Comparison of ENCODE assay signal across 8 cellular contexts in the genomic region with DNA sequence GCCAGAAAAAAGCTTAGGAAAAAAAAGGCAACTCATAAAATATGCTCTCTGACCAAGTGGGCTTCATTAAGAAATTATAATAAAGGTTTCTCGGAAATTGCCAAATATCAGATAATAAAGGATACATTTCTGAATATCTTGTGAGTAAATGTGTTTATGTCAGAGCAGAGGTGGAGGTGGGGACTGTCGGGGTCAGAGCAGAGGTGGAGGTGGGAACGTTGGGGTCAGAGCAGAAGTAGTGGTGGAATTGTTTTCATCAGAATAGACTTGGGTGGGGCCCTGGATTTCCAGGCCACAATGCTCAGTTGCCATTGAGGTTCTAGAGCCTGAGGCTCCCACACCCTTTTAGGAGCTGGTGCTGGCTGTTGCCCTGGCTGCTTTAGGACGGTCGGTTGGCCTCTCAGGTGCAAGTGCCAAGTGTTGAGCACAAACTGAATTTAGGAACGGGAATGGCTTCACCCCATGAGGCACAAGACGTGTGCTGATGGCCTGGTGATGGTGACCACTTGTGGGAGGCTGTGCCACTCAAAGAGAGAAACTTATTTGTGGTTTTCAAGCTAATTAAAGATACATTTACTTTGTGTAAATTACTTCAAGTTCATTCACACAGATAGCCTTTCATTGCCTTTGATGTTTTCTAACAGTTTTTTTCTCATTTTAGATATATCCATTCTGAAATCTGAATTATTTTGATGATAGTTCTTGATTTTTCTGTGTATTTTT.
DNase-seq lines count a peak whose midpoint lies in the region; ATAC-seq and TF ChIP-seq lines count a peak whose summit lies in the region.

No MANE protein-coding gene starts in this region.

- no peaks in the 10 kb centered on the region for H3K9me3 ChIP-seq in SJSA1 (replicated peaks)

- DNase-seq in Daoy (ENCODE audit: low read depth), result peak; percentile 37
- peak; percentile 60 for DNase-seq in H7
- peak; percentile 45 to 85 for DNase-seq in SJSA1 (ENCODE audit: low read depth in 1 of 2, low spot score in 2 of 2)
- DNase-seq in omental fat pad (ENCODE audit: low spot score), result no peak
- no peak for DNase-seq in NCI-H510A treated with DMSO at 0.1 percent for 48 hours (lab: John Stamatoyannopoulos, UW)
- no peak for DNase-seq in NCI-H1694 treated with DMSO at 0.1 percent for 48 hours (lab: John Stamatoyannopoulos, UW)

- ATAC-seq in esophagus mucosa, result peak; percentile 93
- peak; percentile 99 for ATAC-seq in omental fat pad (ENCODE audit: low FRiP score)
- no peak for ATAC-seq in GM18870 (IDR thresholded peaks at IDR 0.05; ENCODE audit: unreplicated experiment)

- no peak overlapping the region for H3K27ac ChIP-seq in SJSA1

- TF ChIP-seq CTCF in omental fat pad (IDR thresholded peaks at IDR 0.05), result no peak

- H3K4me1 ChIP-seq in SJSA1 (replicated peaks), result peaks cover 3% of the 10 kb centered on the region

- H3K27me3 ChIP-seq in H7 (ENCODE audit: control insufficient read depth, insufficient read depth, low read length) (no peaks in the 10 kb centered on the region), SJSA1 (replicated peaks) (no peaks in the 10 kb centered on the region)

- H3K36me3 ChIP-seq in H7 (replicated peaks; ENCODE audit: control insufficient read depth, insufficient read depth, low read length) (no peaks in the 10 kb centered on the region), SJSA1 (no peaks in the 10 kb centered on the region)

- H3K4me3 ChIP-seq in H7 (ENCODE audit: insufficient read depth, low read depth, low read length), result no peak overlapping the region
- H3K4me3 ChIP-seq in SJSA1, result no peak overlapping the region

Comparison
In these comparisons a context has a peak if more than half of its experiments do, and no peak if none do; other contexts are left out.
1. DNase-seq: peak in Daoy (single experiment), H7 (single experiment) and SJSA1 (2 of 2); none in omental fat pad (single experiment), NCI-H510A treated with DMSO at 0.1 percent for 48 hours (single experiment) and NCI-H1694 treated with DMSO at 0.1 percent for 48 hours (single experiment).